8 cellular contexts compared by ENCODE assay signal in genomic region chr14:30621354-30621953, GRCh38. TPM values are rescaled to one million over a fixed set of nuclear protein-coding genes. Genes with fewer than 3 reads are reported as not detected.
A peak's percentile ranks its signal among the peaks of the same experiment; 100 is the strongest.
DNase-seq lines count a peak whose midpoint lies in the region; ATAC-seq, FAIRE-seq and TF ChIP-seq lines count a peak whose summit lies in the region.

No MANE protein-coding gene starts in this region.

- H3K4me2 ChIP-seq in endothelial cell of umbilical vein (ENCODE audit: insufficient read depth, low read length): peak overlapping the region; percentile 77

- no peak for TF ChIP-seq POLR2A in endothelial cell of umbilical vein (IDR thresholded peaks at IDR 0.05; ENCODE audit: low read depth, low read length)

- no peaks in the 10 kb centered on the region for H3K27me3 ChIP-seq in endothelial cell of umbilical vein (ENCODE audit: control insufficient read depth in 2 of 2, insufficient read depth in 2 of 2, low read length in 2 of 2)
- no peaks in the 10 kb centered on the region for H3K27me3 ChIP-seq in muscle layer of colon (ENCODE audit: control insufficient read depth in 1 of 2, insufficient read depth in 2 of 2, low read length in 2 of 2)

- H3K9me3 ChIP-seq in SK-N-MC (ENCODE audit: low read depth, low read length) (no peaks in the 10 kb centered on the region), endothelial cell of umbilical vein (replicated peaks; ENCODE audit: control insufficient read depth, insufficient read depth, low read length) (no peaks in the 10 kb centered on the region), muscle layer of colon (ENCODE audit: low read length) (no peaks in the 10 kb centered on the region)

- FAIRE-seq in endothelial cell of umbilical vein (lab: Jason Lieb, UNC): peak; percentile 31

- H3K9ac ChIP-seq in SK-N-MC (ENCODE audit: insufficient read length) (peak overlapping the region; percentile 71), endothelial cell of umbilical vein (replicated peaks; ENCODE audit: extremely low read depth, insufficient read depth, low read length) (peak overlapping the region; percentile 83), muscle layer of colon (ENCODE audit: low read length) (peak overlapping the region; percentile 45)

- POLR2A ChIA-PET in endothelial cell of umbilical vein (lab: Charles Lee): no interaction called here

- H3K79me2 ChIP-seq in endothelial cell of umbilical vein (ENCODE audit: control insufficient read depth, insufficient read depth, low read length): peaks cover 38% of the 10 kb centered on the region

- peak overlapping the region; percentile 46 for H2AFZ ChIP-seq in endothelial cell of umbilical vein (ENCODE audit: low read depth, low read length)

- H3K27ac ChIP-seq in SK-N-MC (peak overlapping the region; percentile 57; the same call in 1 of the 2 replicates), endothelial cell of umbilical vein (ENCODE audit: insufficient read depth, low read depth, low read length) (peak overlapping the region; percentile 68), muscle layer of colon (ENCODE audit: low read depth, low read length) (peak overlapping the region; percentile 96)

- H3K4me3 ChIP-seq in SK-N-MC (peak overlapping the region; percentile 87), endothelial cell of umbilical vein (replicated peaks in 1 of 3; ENCODE audit: insufficient read depth in 1 of 3, low read depth in 1 of 3, low read length in 3 of 3) (peak overlapping the region; percentile 27 to 86 (median 78)), muscle layer of colon (ENCODE audit: low read depth in 1 of 2, low read length in 2 of 2) (peak overlapping the region; percentile 76 to 80)

- BruUV-seq in endothelial cell of umbilical vein (replicated peaks; lab: Mats Ljungman, UMichigan): TSS peak; percentile 97

- H3K9me1 ChIP-seq in endothelial cell of umbilical vein (replicated peaks; ENCODE audit: control insufficient read depth, extremely low read depth, insufficient read depth, low read length): no peaks in the 10 kb centered on the region

- dilution Hi-C loops in endothelial cell of umbilical vein (cut with MboI; ENCODE audit: extremely low pct_ligation_motif_present, low sequenced_read_pairs): no loop called here

- peaks cover 7% of the 10 kb centered on the region for H3K4me1 ChIP-seq in endothelial cell of umbilical vein (ENCODE audit: control insufficient read depth, extremely low read depth, insufficient read depth, low read length)
- H3K4me1 ChIP-seq in muscle layer of colon (ENCODE audit: insufficient read depth, low read length): peaks cover 27% of the 10 kb centered on the region

- H4K20me1 ChIP-seq in endothelial cell of umbilical vein (replicated peaks; ENCODE audit: control insufficient read depth, extremely low read depth, insufficient read depth, low read length): no peaks in the 10 kb centered on the region

- intact Hi-C loops in endothelial cell of umbilical vein (cut with micrococcal nuclease): loop anchor here (10.0 kb wide), 1 partner anchor 397 kb away; no protein-coding TSS in a partner anchor

- ATAC-seq in HG03045 (IDR thresholded peaks at IDR 0.05; ENCODE audit: unreplicated experiment): peak; percentile 14

- CTCF ChIA-PET in endothelial cell of umbilical vein (lab: Charles Lee): interaction anchor here (1.2 to 2.6 kb wide), 5 partner anchors 10 to 36 kb away, joined by 4 to 14 read pairs (median 6); no protein-coding TSS in a partner anchor

- peak; percentile 58 for DNase-seq in activated CD8-positive, alpha-beta memory T cell treated with anti-CD3 and anti-CD28 coated beads for 24 hours
- no peak for DNase-seq in activated CD8-positive, alpha-beta memory T cell treated with anti-CD3 and anti-CD28 coated beads, Interleukin-2, amount 50 U/mL, for 4 hours
- DNase-seq in SK-N-MC (ENCODE audit: low read depth, low spot score): no peak
- DNase-seq in endothelial cell of umbilical vein (ENCODE audit: low read depth, low spot score): no peak
- DNase-seq in NCI-H1092 (lab: John Stamatoyannopoulos, UW): no peak
- DNase-seq in SW 1271 (lab: John Stamatoyannopoulos, UW): no peak

- H3K36me3 ChIP-seq in SK-N-MC (ENCODE audit: insufficient read depth, low read length) (peaks cover 14% of the 10 kb centered on the region), endothelial cell of umbilical vein (ENCODE audit: control insufficient read depth in 2 of 2, extremely low read depth in 1 of 2, insufficient read depth in 2 of 2, low read length in 2 of 2) (no peaks in the 10 kb centered on the region), muscle layer of colon (ENCODE audit: insufficient read depth, low read length) (no peaks in the 10 kb centered on the region)

- no peak for TF ChIP-seq CTCF in endothelial cell of umbilical vein (IDR thresholded peaks at IDR 0.05; ENCODE audit: extremely low read depth in 1 of 2, insufficient read depth in 1 of 2, low read depth in 1 of 2, low read length in 2 of 2)

TF ChIP-seq in endothelial cell of umbilical vein, 7 proteins besides CTCF, POLR2A, EP300 and RAD21:
- no peak for TF ChIP-seq MYC (IDR thresholded peaks at IDR 0.05; ENCODE audit: low read depth, low read length)
- no peak for TF ChIP-seq FOS (IDR thresholded peaks at IDR 0.05; ENCODE audit: borderline replicate concordance, insufficient read depth, low read length)
- no peak for TF ChIP-seq MAX (IDR thresholded peaks at IDR 0.05; ENCODE audit: insufficient read depth, insufficient read length)

RNA-seq across cellular contexts. Expression of gene SCFD1, which starts 0.7 kb away (rescaled TPM):
- 50.4 and 59.9 TPM in 2 replicates for total RNA-seq in endothelial cell of umbilical vein
- 17.5 and 21.3 TPM in 2 replicates for polyA plus RNA-seq in endothelial cell of umbilical vein
- polyA plus RNA-seq in endothelial cell of umbilical vein (2011; cell fraction: cytosol; rRNA removed): 24.6 and 24.7 TPM in 2 replicates
- 76.9 and 91.5 TPM in 2 replicates for polyA plus RNA-seq in endothelial cell of umbilical vein (2011; cell fraction: nucleus; rRNA removed)
- polyA plus RNA-seq in endothelial cell of umbilical vein (2012): 29.8 and 43.8 TPM in 2 replicates
- polyA minus RNA-seq in endothelial cell of umbilical vein: 43.8 and 46.9 TPM in 2 replicates
- polyA minus RNA-seq in endothelial cell of umbilical vein (2011; cell fraction: cytosol; rRNA and poly(A)+ RNA removed): 35.7 TPM
- 141 and 215 TPM in 2 replicates for polyA minus RNA-seq in endothelial cell of umbilical vein (2011; cell fraction: nucleus; rRNA and poly(A)+ RNA removed)
